Comparison of ENCODE assay signal across 1 cellular context in genomic region chr7:76156992-76157685, GRCh38. TPM values are rescaled to one million over a fixed set of nuclear protein-coding genes. Genes with fewer than 3 reads are reported as not detected.
"Had no signal": no experiment of that assay in that cellular context is flagged by ENCODE, and none has a peak within 500 bp of the region (broad histone marks: within the 10 kb centered on the region; RNA-seq: fewer than 3 reads in every experiment).

No MANE protein-coding gene starts in this region.

RNA-seq across cellular contexts. Expression of gene SRRM3, which starts 44.6 kb away (rescaled TPM):
- total RNA-seq: naive thymus-derived CD4-positive, alpha-beta T cell had no signal
